19 cellular contexts compared by ENCODE assay signal in genomic region chr10:114920459-114920858, GRCh38.
"Had no signal": no experiment of that assay in that cellular context is flagged by ENCODE, and none has a peak within 500 bp of the region (broad histone marks: within the 10 kb centered on the region; RNA-seq: fewer than 3 reads in every experiment).

No MANE protein-coding gene starts in this region.

- DNase-seq: activated CD4-positive, alpha-beta T cell treated with anti-CD3 and anti-CD28 coated beads, Interleukin-2, amount 50 U/mL, for 1 hour; activated naive CD4-positive, alpha-beta T cell; activated T-cell treated with anti-CD3 and anti-CD28 coated beads for 4 hours; anterior cingulate cortex; endodermal cell; hippocampal formation; left ventricle myocardium inferior; natural killer cell; nucleus accumbens; posterior cingulate gyrus; stimulated activated CD4-positive, alpha-beta T cell treated with anti-CD3 and anti-CD28 coated beads, Interleukin-2, amount 100 ng/mL, for 48 hours; stimulated activated naive B cell treated with anti-CD40 and anti-IgM and Interleukin-4, amounts not matched to agents 10 μg/mL and 1 μg/mL and 100 μg/mL, for 72 hours; T-helper 9 cell had no signal

- H3K4me1 ChIP-seq: right atrium auricular region, tibial nerve, vagina had no signal

- ATAC-seq: activated CD4-positive, CD25-positive, alpha-beta regulatory T cell treated with anti-CD3 and anti-CD28 coated beads, Interleukin-2, amount 50 U/mL, for 24 hours; natural killer cell; stimulated activated naive B cell treated with anti-CD40 and anti-IgM and Interleukin-4, amounts not matched to agents 10 μg/mL and 1 μg/mL and 100 μg/mL, for 72 hours had no signal

- H3K4me3 ChIP-seq: left ventricle myocardium inferior, right atrium auricular region, tibial nerve, vagina had no signal

- H3K27ac ChIP-seq: left ventricle myocardium inferior, right atrium auricular region, tibial nerve, vagina had no signal

- FAIRE-seq: keratinocyte had no signal

- H3K4me1 Mint-ChIP-seq: memory B cell, natural killer cell had no signal

- H3K36me3 Mint-ChIP-seq: memory B cell, natural killer cell had no signal

- H3K4me3 Mint-ChIP-seq: endodermal cell; memory B cell; natural killer cell; stimulated activated naive B cell treated with anti-CD40 and anti-IgM and Interleukin-4, amounts not matched to agents 10 μg/mL and 1 μg/mL and 100 μg/mL, for 72 hours had no signal

- H3K27me3 ChIP-seq: right atrium auricular region, tibial nerve, vagina had no signal

- H3K36me3 ChIP-seq: left ventricle myocardium inferior, right atrium auricular region, tibial nerve, vagina had no signal

- H3K9me3 ChIP-seq: left ventricle myocardium inferior, right atrium auricular region, tibial nerve, vagina had no signal

- H3K27ac Mint-ChIP-seq: endodermal cell; memory B cell; natural killer cell; stimulated activated naive B cell treated with anti-CD40 and anti-IgM and Interleukin-4, amounts not matched to agents 10 μg/mL and 1 μg/mL and 100 μg/mL, for 72 hours had no signal

- H3K9me3 Mint-ChIP-seq: endodermal cell, memory B cell, natural killer cell had no signal
